In genomic region chr12:126457776-126458175, GRCh38 we compare ENCODE assay signal across 3 cellular contexts.
"Had no signal": no experiment of that assay in that cellular context is flagged by ENCODE, and none has a peak within 500 bp of the region (broad histone marks: within the 10 kb centered on the region; RNA-seq: fewer than 3 reads in every experiment).

No MANE protein-coding gene starts in this region.

- H3K4me3 ChIP-seq: GM12878 had no signal

- ATAC-seq: GM12878 had no signal

- DNase-seq: GDM1, GF-D8 had no signal
